8 cellular contexts compared by ENCODE assay signal in genomic region chr14:76904740-76905569, GRCh38.
A peak's percentile ranks its signal among the peaks of the same experiment; 100 is the strongest.
DNase-seq lines count a peak whose midpoint lies in the region; ATAC-seq, FAIRE-seq and TF ChIP-seq lines count a peak whose summit lies in the region.

No MANE protein-coding gene starts in this region.

- TF ChIP-seq RAD21 in A549 (conservative IDR thresholded peaks at IDR 0.05 in 1 of 2, IDR thresholded peaks at IDR 0.05 in 1 of 2): peak; percentile 1 to 48; a peak in 3 of 5 replicates

- peak; percentile 91 for FAIRE-seq in A549 (lab: Jason Lieb, UNC)

- TF ChIP-seq EP300 in A549 (IDR thresholded peaks at IDR 0.05): peak; percentile 91 to 97

- H3K27ac ChIP-seq in A549 (peak overlapping the region; percentile 96 to 97), Peyer's patch (peak overlapping the region; percentile 64 to 80 (median 68)), heart right ventricle (peak overlapping the region in 6 of 10 donors; percentile 29 to 68 (median 46))

- TF ChIP-seq CTCF in A549 (IDR thresholded peaks at IDR 0.05) (no peak), Peyer's patch (IDR thresholded peaks at IDR 0.05) (no peak), heart right ventricle (IDR thresholded peaks at IDR 0.05) (no peak)

- 2% methylated on average over 14 of the region's 14 CpGs for WGBS in A549 (ENCODE audit: missing lambda C conversion rate)
- 64 to 66% methylated on average over 14 of the region's 14 CpGs for WGBS in heart right ventricle, 2 donors

- peak; percentile 96 to 99 for DNase-seq in A549 (ENCODE audit: low read depth in 1 of 2, low spot score in 1 of 2)
- peak in 2 of 3 donors; percentile 82 to 88 for DNase-seq in Peyer's patch
- peak; percentile 71 for DNase-seq in activated gamma-delta T cell treated with anti-CD3 and anti-CD28 coated beads, Interleukin-2, amount 50 U/mL, for 16 hours (ENCODE audit: low read depth)
- DNase-seq in heart right ventricle: peak in 1 of 2 donors; percentile 60
- DNase-seq in stimulated activated CD4-positive, alpha-beta T cell treated with anti-CD3 and anti-CD28 coated beads, Interleukin-12 subunit alpha, Interleukin-12 subunit beta, amount 100 ng/mL, for 24 hours (ENCODE audit: low read depth in 2 of 2): peak; percentile 54 to 60
- no peak for DNase-seq in cortex of kidney (lab: John Stamatoyannopoulos, UW)

- intact Hi-C loops in heart right ventricle (cut with DNase I): no loop called here

- H3K4me3 ChIP-seq in A549: peak overlapping the region; percentile 30
- no peak overlapping the region for H3K4me3 ChIP-seq in Peyer's patch
- H3K4me3 ChIP-seq in heart right ventricle: no peak overlapping the region

- H3K36me3 ChIP-seq in Peyer's patch (no peaks in the 10 kb centered on the region), heart right ventricle (no peaks in the 10 kb centered on the region)

- POLR2A ChIA-PET in A549 (lab: Yijun Ruan, JAX): interaction anchor here (0.7 to 2.1 kb wide), 14 partner anchors 10 to 140 kb away, joined by 3 to 29 read pairs (median 6); no protein-coding TSS in a partner anchor

- CTCF ChIA-PET in A549 (lab: Yijun Ruan, JAX): interaction anchor here (0.6 to 23.9 kb wide), 13 partner anchors 8 to 189 kb away, joined by 3 to 716 read pairs (median 4); no protein-coding TSS in a partner anchor

- peak; percentile 85 to 89 for ATAC-seq in A549
- ATAC-seq in GM18861 (IDR thresholded peaks at IDR 0.05; ENCODE audit: unreplicated experiment): peak; percentile 92
- ATAC-seq in HG03354 (IDR thresholded peaks at IDR 0.05; ENCODE audit: poor library complexity, severe bottlenecking, unreplicated experiment): peak; percentile 77
- peak in 7 of 8 donors; percentile 10 to 52 (median 25) for ATAC-seq in heart right ventricle

- peak overlapping the region; percentile 88 for H3K4me2 ChIP-seq in A549

- H3K9me3 ChIP-seq in A549: no peaks in the 10 kb centered on the region
- H3K9me3 ChIP-seq in Peyer's patch: no peaks in the 10 kb centered on the region
- peaks cover 0 to 4% (median 0%) of the 10 kb centered on the region in 11 donors for H3K9me3 ChIP-seq in heart right ventricle

- H3K27me3 ChIP-seq in Peyer's patch (no peaks in the 10 kb centered on the region), heart right ventricle (no peaks in the 10 kb centered on the region)

- peaks cover 48% of the 10 kb centered on the region for H3K4me1 ChIP-seq in A549
- peaks cover 0 to 15% (median 8%) of the 10 kb centered on the region in 4 donors for H3K4me1 ChIP-seq in Peyer's patch
- H3K4me1 ChIP-seq in heart right ventricle: peaks cover 0 to 28% (median 18%) of the 10 kb centered on the region in 9 donors

- TF ChIP-seq POLR2A in A549 (IDR thresholded peaks at IDR 0.05; ENCODE audit: low read length) (no peak), Peyer's patch (IDR thresholded peaks at IDR 0.05) (no peak)

TF ChIP-seq in A549, 52 proteins besides CTCF, POLR2A, EP300 and RAD21 (continues in another document):
- TF ChIP-seq ZFP36 (IDR thresholded peaks at IDR 0.05; ENCODE audit: borderline replicate concordance, partially characterized antibody) (no peak), HDAC2 (IDR thresholded peaks at IDR 0.05) (no peak), FOSB (CRISPR knock-in tag; IDR thresholded peaks at IDR 0.05) (no peak), BHLHE40 (IDR thresholded peaks at IDR 0.05; ENCODE audit: low read depth, low read length) (no peak), BCL3 (IDR thresholded peaks at IDR 0.05) (peak; percentile 82; the same call in 2 of the 3 replicates), MYC (IDR thresholded peaks at IDR 0.05; ENCODE audit: borderline replicate concordance, low read length) (0 out of 2 replicates have a peak, but pooled peaks have one; percentile 28), JUNB (IDR thresholded peaks at IDR 0.05) (peak; percentile 91), FOSL2 (IDR thresholded peaks at IDR 0.05) (peak; percentile 88), FOSL2 (CRISPR knock-in tag; IDR thresholded peaks at IDR 0.05) (peak; percentile 94), MAX (IDR thresholded peaks at IDR 0.05) (peak; percentile 81), CBX8 (IDR thresholded peaks at IDR 0.05) (no peak), KDM1A (IDR thresholded peaks at IDR 0.05; ENCODE audit: low read depth) (no peak), NR3C1 (IDR thresholded peaks at IDR 0.05) (no peak), MAFK (IDR thresholded peaks at IDR 0.05; ENCODE audit: partially characterized antibody) (peak; percentile 36), HES2 (IDR thresholded peaks at IDR 0.05) (no peak), CHD4 (IDR thresholded peaks at IDR 0.05; ENCODE audit: borderline replicate concordance) (no peak), E2F6 (IDR thresholded peaks at IDR 0.05; ENCODE audit: borderline replicate concordance, low read depth) (0 out of 2 replicates have a peak, but pooled peaks have one; percentile 37), KDM5A (IDR thresholded peaks at IDR 0.05) (no peak), HOXA7 (CRISPR knock-in tag; IDR thresholded peaks at IDR 0.05) (no peak), EHF (CRISPR knock-in tag; IDR thresholded peaks at IDR 0.05) (no peak), SMC3 (IDR thresholded peaks at IDR 0.05) (peak; percentile 45; the same call in 1 of the 3 replicates), POLR2AphosphoS2 (conservative IDR thresholded peaks at IDR 0.05; ENCODE audit: low read length) (no peak), PHF8 (IDR thresholded peaks at IDR 0.05; ENCODE audit: borderline replicate concordance, low read depth) (no peak), GATA3 (IDR thresholded peaks at IDR 0.05; ENCODE audit: borderline replicate concordance) (peak; percentile 94), NPAS2 (CRISPR knock-in tag; IDR thresholded peaks at IDR 0.05; ENCODE audit: borderline replicate concordance) (no peak), SREBF2 (IDR thresholded peaks at IDR 0.05) (no peak), NFE2L2 (conservative IDR thresholded peaks at IDR 0.05; ENCODE audit: low read length) (no peak), RCOR1 (IDR thresholded peaks at IDR 0.05; ENCODE audit: low read depth, low read length) (no peak), HOXB13 (CRISPR knock-in tag; IDR thresholded peaks at IDR 0.05; ENCODE audit: low read depth) (no peak), RFX5 (IDR thresholded peaks at IDR 0.05) (no peak), TFCP2L1 (CRISPR knock-in tag; IDR thresholded peaks at IDR 0.05) (no peak), ZSCAN20 (CRISPR knock-in tag; IDR thresholded peaks at IDR 0.05) (no peak), REST (IDR thresholded peaks at IDR 0.05) (no peak), HOXB5 (CRISPR knock-in tag; IDR thresholded peaks at IDR 0.05) (peak; percentile 15; the same call in 1 of the 2 replicates)

Comparison
In these comparisons a context has a peak if more than half of its experiments do, and no peak if none do; other contexts are left out.
1. ATAC-seq: peak in every context shown above with its lines; median percentile 92 in GM18861; 87 in A549; 77 in HG03354; 25 in heart right ventricle.
2. H3K27ac ChIP-seq: peak in every context shown above with its lines; median percentile 96 in A549; 68 in Peyer's patch; 46 in heart right ventricle.